In the genomic region with DNA sequence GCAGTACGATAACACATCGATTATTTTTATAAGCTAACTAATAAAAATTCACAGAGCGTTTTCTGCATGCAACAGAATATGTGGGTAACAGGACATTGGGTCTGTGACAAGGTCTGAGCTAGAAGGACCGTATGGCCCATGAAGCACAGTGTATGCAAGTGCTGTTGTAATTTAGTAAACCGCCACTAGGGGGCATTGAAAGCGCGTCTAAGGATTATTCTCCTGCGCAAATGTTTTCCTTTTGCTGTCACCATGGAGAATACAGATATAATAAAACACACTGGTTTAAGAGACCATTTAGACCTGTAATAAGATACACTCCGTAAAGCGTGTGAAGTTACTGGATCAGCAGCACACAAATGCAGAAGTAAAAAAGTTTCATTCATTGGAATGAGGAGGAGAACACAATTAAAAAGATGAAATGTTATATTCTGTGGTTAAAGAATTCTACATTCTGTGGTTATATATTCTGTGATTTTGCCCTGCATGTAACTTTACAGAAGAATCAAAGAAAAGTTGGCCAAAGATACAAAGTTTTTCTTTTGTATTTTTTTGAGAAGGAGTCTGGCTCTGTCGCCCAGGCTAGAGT, we compare ENCODE assay signal across 8 cellular contexts.
A peak's percentile ranks its signal among the peaks of the same experiment; 100 is the strongest.
DNase-seq lines count a peak whose midpoint lies in the region; ATAC-seq and TF ChIP-seq lines count a peak whose summit lies in the region.

No MANE protein-coding gene starts in this region.

- no peak overlapping the region for H3K27ac Mint-ChIP-seq in activated CD4-positive, alpha-beta memory T cell treated with anti-CD3 and anti-CD28 coated beads for 36 hours
- H3K27ac Mint-ChIP-seq in stimulated activated naive CD8-positive, alpha-beta T cell treated with anti-CD3 and anti-CD28 coated beads, Interleukin-15, amount 100 ng/mL, for 72 hours = no peak overlapping the region

- ATAC-seq in HG03432 (IDR thresholded peaks at IDR 0.05; ENCODE audit: unreplicated experiment) = peak; percentile 67
- ATAC-seq in stimulated activated naive CD8-positive, alpha-beta T cell treated with anti-CD3 and anti-CD28 coated beads, Interleukin-15, amount 100 ng/mL, for 72 hours = peak; percentile 71

- DNase-seq in activated CD4-positive, alpha-beta T cell treated with anti-CD3 and anti-CD28 coated beads for 24 hours (ENCODE audit: low read depth in 2 of 2) = peak; percentile 25 to 39
- DNase-seq in activated CD4-positive, alpha-beta T cell treated with anti-CD3 and anti-CD28 coated beads for 1 hour = no peak
- DNase-seq in NCI-H524 (lab: John Stamatoyannopoulos, UW) = peak; percentile 36 to 77
- peak; percentile 58 for DNase-seq in activated CD4-positive, alpha-beta memory T cell treated with anti-CD3 and anti-CD28 coated beads for 36 hours
- peak; percentile 40 for DNase-seq in epithelial cell of proximal tubule (ENCODE audit: low read depth)
- DNase-seq in stimulated activated naive CD8-positive, alpha-beta T cell treated with anti-CD3 and anti-CD28 coated beads, Interleukin-15, amount 100 ng/mL, for 72 hours = peak; percentile 29 to 34

- peak; percentile 89 for TF ChIP-seq CTCF in epithelial cell of proximal tubule (conservative IDR thresholded peaks at IDR 0.05; ENCODE audit: low read depth, low read length)

- H3K9me3 ChIP-seq in muscle layer of duodenum (ENCODE audit: control insufficient read depth in 1 of 2, low read length in 2 of 2) = no peaks in the 10 kb centered on the region

- no peaks in the 10 kb centered on the region for H3K27me3 ChIP-seq in muscle layer of duodenum (ENCODE audit: low read depth, low read length)

- peak overlapping the region; percentile 22 for H3K27ac ChIP-seq in muscle layer of duodenum (ENCODE audit: low read length)

- no peaks in the 10 kb centered on the region for H3K36me3 Mint-ChIP-seq in activated CD4-positive, alpha-beta memory T cell treated with anti-CD3 and anti-CD28 coated beads for 36 hours

- H3K36me3 ChIP-seq in muscle layer of duodenum (ENCODE audit: control insufficient read depth in 1 of 2, insufficient read depth in 2 of 2, low read length in 2 of 2) = peaks cover 4 to 6% of the 10 kb centered on the region in 2 donors

- POLR2A ChIA-PET in activated CD4-positive, alpha-beta memory T cell treated with anti-CD3 and anti-CD28 coated beads for 36 hours (lab: Charles Lee) = no interaction called here

- H3K4me3 ChIP-seq in epithelial cell of proximal tubule (ENCODE audit: low read depth, low read length) (no peak overlapping the region), muscle layer of duodenum (ENCODE audit: low read depth in 1 of 2, low read length in 2 of 2) (no peak overlapping the region)

- H3K9me3 Mint-ChIP-seq in activated CD4-positive, alpha-beta memory T cell treated with anti-CD3 and anti-CD28 coated beads for 36 hours = no peaks in the 10 kb centered on the region
- no peaks in the 10 kb centered on the region for H3K9me3 Mint-ChIP-seq in stimulated activated naive CD8-positive, alpha-beta T cell treated with anti-CD3 and anti-CD28 coated beads, Interleukin-15, amount 100 ng/mL, for 72 hours

- CTCF ChIA-PET in activated CD4-positive, alpha-beta memory T cell treated with anti-CD3 and anti-CD28 coated beads for 36 hours (lab: Charles Lee) = interaction anchor here (0.6 to 2.4 kb wide), 11 partner anchors 9 to 480 kb away, joined by 3 to 16 read pairs (median 5); no protein-coding TSS in a partner anchor

- H3K27me3 Mint-ChIP-seq in activated CD4-positive, alpha-beta memory T cell treated with anti-CD3 and anti-CD28 coated beads for 36 hours = peaks cover 5% of the 10 kb centered on the region
- no peaks in the 10 kb centered on the region for H3K27me3 Mint-ChIP-seq in stimulated activated naive CD8-positive, alpha-beta T cell treated with anti-CD3 and anti-CD28 coated beads, Interleukin-15, amount 100 ng/mL, for 72 hours

- no peak overlapping the region for H3K4me3 Mint-ChIP-seq in activated CD4-positive, alpha-beta memory T cell treated with anti-CD3 and anti-CD28 coated beads for 36 hours
- H3K4me3 Mint-ChIP-seq in stimulated activated naive CD8-positive, alpha-beta T cell treated with anti-CD3 and anti-CD28 coated beads, Interleukin-15, amount 100 ng/mL, for 72 hours = no peak overlapping the region

- peaks cover 0 to 4% of the 10 kb centered on the region in 2 donors for H3K4me1 ChIP-seq in muscle layer of duodenum (ENCODE audit: control insufficient read depth in 1 of 2, insufficient read depth in 2 of 2, low read length in 2 of 2)

- intact Hi-C loops in activated CD4-positive, alpha-beta memory T cell treated with anti-CD3 and anti-CD28 coated beads for 36 hours (cut with micrococcal nuclease) = loop anchor here (1.0 kb wide), 1 partner anchor 414 kb away; no protein-coding TSS in a partner anchor

- peaks cover 2% of the 10 kb centered on the region for H3K4me1 Mint-ChIP-seq in activated CD4-positive, alpha-beta memory T cell treated with anti-CD3 and anti-CD28 coated beads for 36 hours (ENCODE audit: low read depth)
- no peaks in the 10 kb centered on the region for H3K4me1 Mint-ChIP-seq in stimulated activated naive CD8-positive, alpha-beta T cell treated with anti-CD3 and anti-CD28 coated beads, Interleukin-15, amount 100 ng/mL, for 72 hours
